In the genomic region with DNA sequence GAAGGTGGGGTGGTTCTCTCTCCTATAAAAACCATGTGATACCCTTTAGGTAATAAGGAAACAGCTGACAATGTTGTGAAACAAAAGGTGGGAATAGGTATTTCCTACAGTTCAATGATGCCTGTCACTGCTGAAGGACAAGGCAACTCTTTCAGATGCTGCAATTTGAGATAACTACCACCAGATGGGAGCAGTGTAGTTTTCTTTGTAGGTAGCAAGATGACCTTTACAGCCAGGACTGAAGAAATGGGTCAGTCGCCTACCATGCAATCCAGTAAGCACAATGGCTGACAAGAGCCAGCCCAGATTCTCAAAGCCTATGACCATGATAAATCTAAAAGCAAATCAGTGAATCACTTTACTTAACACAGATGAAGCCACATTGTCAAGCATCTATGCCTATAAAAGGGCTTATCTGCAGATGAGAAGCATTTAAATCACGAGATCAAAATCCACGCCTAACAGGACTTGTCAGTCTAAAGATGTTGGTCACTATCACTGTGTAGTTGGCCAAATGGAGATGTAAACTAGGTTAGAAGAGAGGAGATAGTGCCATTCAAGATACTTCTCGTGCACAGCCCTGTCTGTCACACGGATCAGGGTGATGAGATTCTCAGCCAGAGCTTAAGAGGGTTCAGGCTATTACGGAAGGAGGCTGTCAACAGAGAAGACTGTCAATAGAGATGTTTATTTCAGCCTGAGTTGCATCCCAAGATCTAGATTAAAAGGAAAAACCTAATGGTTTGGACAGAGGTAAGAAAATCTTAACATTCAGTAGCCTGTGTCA, we compare ENCODE assay signal across 8 cellular contexts.
A peak's percentile ranks its signal among the peaks of the same experiment; 100 is the strongest.
DNase-seq lines count a peak whose midpoint lies in the region; ATAC-seq, FAIRE-seq and TF ChIP-seq lines count a peak whose summit lies in the region.

No MANE protein-coding gene starts in this region.

- peak; percentile 49 to 52 for ATAC-seq in activated CD4-positive, CD25-positive, alpha-beta regulatory T cell treated with anti-CD3 and anti-CD28 coated beads, Interleukin-2, amount 50 U/mL, for 24 hours
- ATAC-seq in HG02642 (IDR thresholded peaks at IDR 0.05; ENCODE audit: poor library complexity, unreplicated experiment) (peak; percentile 67), GM12878 (peak; percentile 94), GM21619 (IDR thresholded peaks at IDR 0.05; ENCODE audit: unreplicated experiment) (no peak)

- TF ChIP-seq POLR2A in GM12878 (IDR thresholded peaks at IDR 0.05; ENCODE audit: low read depth, low read length): no peak
- TF ChIP-seq POLR2A in thyroid gland (IDR thresholded peaks at IDR 0.05): no peak

- no peak for DNase-seq in activated CD4-positive, CD25-positive, alpha-beta regulatory T cell (lab: John Stamatoyannopoulos, UW)
- peak; percentile 35 for DNase-seq in NCI-H748 treated with DMSO at 0.1 percent for 48 hours (lab: John Stamatoyannopoulos, UW)
- no peak for DNase-seq in GM12878 (ENCODE audit: low read depth, low spot score)
- peak; percentile 73 for DNase-seq in islet precursor cell
- no peak for DNase-seq in thyroid gland

- BruUV-seq in GM12878 (replicated peaks; lab: Mats Ljungman, UMichigan): no TSS peak

- TF ChIP-seq CTCF in GM12878 (IDR thresholded peaks at IDR 0.05 in 2 of 3, conservative IDR thresholded peaks at IDR 0.05 in 1 of 3; ENCODE audit: control insufficient read depth in 2 of 3, extremely low read depth in 1 of 3, insufficient read depth in 1 of 3, low read depth in 3 of 3, low read length in 3 of 3) (peak; percentile 74 to 85 (median 77)), thyroid gland (IDR thresholded peaks at IDR 0.05) (peak in 4 of 6 experiments; percentile 61 to 78 (median 71))

- H2AFZ ChIP-seq in GM12878 (ENCODE audit: control insufficient read depth, low read depth, low read length): no peak overlapping the region

- no peak for TF ChIP-seq EP300 in GM12878 (IDR thresholded peaks at IDR 0.05; ENCODE audit: borderline replicate concordance in 1 of 2, control insufficient read depth in 1 of 2, low read depth in 2 of 2, low read length in 2 of 2)

- peaks cover 0 to 2% of the 10 kb centered on the region in 2 experiments; a peak in 2 of 4 replicates for H3K36me3 ChIP-seq in GM12878 (ENCODE audit: control insufficient read depth in 2 of 2, insufficient read depth in 2 of 2, low read length in 1 of 2)
- H3K36me3 ChIP-seq in thyroid gland: no peaks in the 10 kb centered on the region

- RAD21 ChIA-PET in GM12878 (lab: Charles Lee; ENCODE audit: unreplicated experiment): interaction anchor here (1.1 to 2.5 kb wide), 13 partner anchors 9 to 257 kb away, joined by 3 to 16 read pairs (median 6); a partner anchor contains a TSS

- TF ChIP-seq RAD21 in GM12878 (IDR thresholded peaks at IDR 0.05; ENCODE audit: insufficient read depth, low read depth, low read length): peak; percentile 93

- WGBS in GM12878 (ENCODE audit: insufficient coverage, insufficient replicate concordance, low lambda C conversion rate, missing lambda C conversion rate): 81% methylated on average over 6 of the region's 6 CpGs
- 84 to 89% methylated on average over 6 of the region's 6 CpGs for WGBS in thyroid gland, 2 donors

- CTCF ChIA-PET in GM12878 (lab: Yijun Ruan, JAX): interaction anchor here (1.2 to 15.7 kb wide), 13 partner anchors 12 to 256 kb away, joined by 3 to 293 read pairs (median 7); no protein-coding TSS in a partner anchor

- FAIRE-seq in GM12878 (lab: Jason Lieb, UNC): peak; percentile 71

- POLR2A ChIA-PET in GM12878 (lab: Charles Lee): interaction anchor here (0.5 kb wide), 1 partner anchor 179 kb away, joined by 3 read pairs; no protein-coding TSS in a partner anchor

- in situ Hi-C loops in GM12878 (cut with MboI): loop anchor here (5.0 to 25.0 kb wide), 2 partner anchors 152 to 252 kb away; no protein-coding TSS in a partner anchor

- H3K27me3 ChIP-seq in GM12878 (replicated peaks in 1 of 2; ENCODE audit: control insufficient read depth in 2 of 2, insufficient read depth in 2 of 2, low read length in 1 of 2): no peaks in the 10 kb centered on the region
- H3K27me3 ChIP-seq in thyroid gland: no peaks in the 10 kb centered on the region

- H3K9me3 ChIP-seq in GM12878 (replicated peaks; ENCODE audit: control insufficient read depth, insufficient read depth, low read length) (no peaks in the 10 kb centered on the region), thyroid gland (no peaks in the 10 kb centered on the region)

- H3K4me1 ChIP-seq in GM12878 (ENCODE audit: control insufficient read depth, insufficient read depth, low read length): peaks cover 9% of the 10 kb centered on the region
- peaks cover 19 to 39% of the 10 kb centered on the region in 2 donors for H3K4me1 ChIP-seq in thyroid gland

- peaks cover 5% of the 10 kb centered on the region; the same call in 1 of the 2 replicates for H3K79me2 ChIP-seq in GM12878 (ENCODE audit: control insufficient read depth, insufficient read depth, low read length)

- no peaks in the 10 kb centered on the region for H4K20me1 ChIP-seq in GM12878 (ENCODE audit: control insufficient read depth, insufficient read depth)

- no peak overlapping the region for H3K4me3 ChIP-seq in GM12878
- H3K4me3 ChIP-seq in thyroid gland (replicated peaks in 1 of 3): no peak overlapping the region

- intact Hi-C loops in GM12878 (cut with micrococcal nuclease; ENCODE audit: unreplicated experiment) (loop anchor here (1.0 to 5.0 kb wide), 3 partner anchors 82 to 257 kb away; a partner anchor contains a TSS), thyroid gland (cut with DNase I) (loop anchor here (5.0 to 10.0 kb wide), 2 partner anchors 85 to 152 kb away; a partner anchor contains a TSS)

- no peak overlapping the region for H3K4me2 ChIP-seq in GM12878 (ENCODE audit: control insufficient read depth, insufficient read depth)

- H3K9ac ChIP-seq in GM12878 (ENCODE audit: control insufficient read depth, insufficient read depth, low read length): no peak overlapping the region

- SMC1A ChIA-PET in GM12878 (lab: Charles Lee; ENCODE audit: uncharacterized antibody, unreplicated experiment): interaction anchor here (0.7 to 3.5 kb wide), 16 partner anchors 10 to 261 kb away, joined by 3 to 55 read pairs (median 3); no protein-coding TSS in a partner anchor

- no peak overlapping the region for H3K27ac ChIP-seq in GM12878 (ENCODE audit: control insufficient read depth, insufficient read depth)
- H3K27ac ChIP-seq in thyroid gland: no peak overlapping the region

TF ChIP-seq in GM12878, 131 proteins besides CTCF, POLR2A, EP300 and RAD21 (continues in another document):
- TF ChIP-seq BMI1 (IDR thresholded peaks at IDR 0.05; ENCODE audit: borderline replicate concordance): no peak
- no peak for TF ChIP-seq NBN (IDR thresholded peaks at IDR 0.05)
- TF ChIP-seq ZNF384 (IDR thresholded peaks at IDR 0.05; ENCODE audit: borderline replicate concordance, low read depth, low read length): no peak
- TF ChIP-seq, protein P1, sequence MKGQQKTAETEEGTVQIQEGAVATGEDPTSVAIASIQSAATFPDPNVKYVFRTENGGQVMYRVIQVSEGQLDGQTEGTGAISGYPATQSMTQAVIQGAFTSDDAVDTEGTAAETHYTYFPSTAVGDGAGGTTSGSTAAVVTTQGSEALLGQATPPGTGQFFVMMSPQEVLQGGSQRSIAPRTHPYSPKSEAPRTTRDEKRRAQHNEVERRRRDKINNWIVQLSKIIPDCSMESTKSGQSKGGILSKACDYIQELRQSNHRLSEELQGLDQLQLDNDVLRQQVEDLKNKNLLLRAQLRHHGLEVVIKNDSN (IDR thresholded peaks at IDR 0.05; ENCODE audit: borderline replicate concordance, extremely low read length, insufficient read depth, low read depth, low read length): no peak
- no peak for TF ChIP-seq SIX5 (IDR thresholded peaks at IDR 0.05; ENCODE audit: low read depth, low read length, severe bottlenecking)
- TF ChIP-seq CHD1 (IDR thresholded peaks at IDR 0.05; ENCODE audit: low read depth, low read length): no peak
- no peak for TF ChIP-seq RFX5 (IDR thresholded peaks at IDR 0.05; ENCODE audit: low read depth, low read length)
- TF ChIP-seq, protein P2, sequence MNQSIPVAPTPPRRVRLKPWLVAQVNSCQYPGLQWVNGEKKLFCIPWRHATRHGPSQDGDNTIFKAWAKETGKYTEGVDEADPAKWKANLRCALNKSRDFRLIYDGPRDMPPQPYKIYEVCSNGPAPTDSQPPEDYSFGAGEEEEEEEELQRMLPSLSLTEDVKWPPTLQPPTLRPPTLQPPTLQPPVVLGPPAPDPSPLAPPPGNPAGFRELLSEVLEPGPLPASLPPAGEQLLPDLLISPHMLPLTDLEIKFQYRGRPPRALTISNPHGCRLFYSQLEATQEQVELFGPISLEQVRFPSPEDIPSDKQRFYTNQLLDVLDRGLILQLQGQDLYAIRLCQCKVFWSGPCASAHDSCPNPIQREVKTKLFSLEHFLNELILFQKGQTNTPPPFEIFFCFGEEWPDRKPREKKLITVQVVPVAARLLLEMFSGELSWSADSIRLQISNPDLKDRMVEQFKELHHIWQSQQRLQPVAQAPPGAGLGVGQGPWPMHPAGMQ (IDR thresholded peaks at IDR 0.05; ENCODE audit: borderline replicate concordance): no peak
- TF ChIP-seq POLR2AphosphoS5 (IDR thresholded peaks at IDR 0.05; ENCODE audit: low read length): no peak
- peak; percentile 64; the same call in 1 of the 2 replicates for TF ChIP-seq SMARCA5 (IDR thresholded peaks at IDR 0.05)
- TF ChIP-seq ZSCAN29 (IDR thresholded peaks at IDR 0.05): no peak

Comparison
In these comparisons a context has a peak if more than half of its experiments do, and no peak if none do; other contexts are left out.
1. DNase-seq: peak in NCI-H748 treated with DMSO at 0.1 percent for 48 hours (single experiment) and islet precursor cell (single experiment); none in activated CD4-positive, CD25-positive, alpha-beta regulatory T cell (0 of 4), GM12878 (single experiment) and thyroid gland (0 of 2).